Comparison of ENCODE assay signal across 9 cellular contexts in genomic region chr2:96408631-96409542, GRCh38.
DNase-seq lines count a peak whose midpoint lies in the region; ATAC-seq and TF ChIP-seq lines count a peak whose summit lies in the region.
"Had no signal": no experiment of that assay in that cellular context is flagged by ENCODE, and none has a peak within 500 bp of the region (broad histone marks: within the 10 kb centered on the region; RNA-seq: fewer than 3 reads in every experiment).

No MANE protein-coding gene starts in this region.

- peaks cover 4% of the 10 kb centered on the region for H3K4me1 ChIP-seq in RWPE2 (ENCODE audit: insufficient read depth, poor library complexity, severe bottlenecking)

- intact Hi-C loops in Right ventricle myocardium inferior (cut with DNase I), result loop anchor here (5.0 to 10.0 kb wide), 2 partner anchors 52 to 384 kb away; no protein-coding TSS in a partner anchor

- no peak overlapping the region for H3K27ac ChIP-seq in RWPE2 (ENCODE audit: poor library complexity, severe bottlenecking)

- no peaks in the 10 kb centered on the region for H3K27me3 ChIP-seq in RWPE2 (ENCODE audit: insufficient read depth, poor library complexity, severe bottlenecking)

- H3K36me3 ChIP-seq in RWPE2 (ENCODE audit: low read depth), result no peaks in the 10 kb centered on the region

- peak; percentile 5 for TF ChIP-seq CTCF in GM10266 (IDR thresholded peaks at IDR 0.05; ENCODE audit: control insufficient read depth, insufficient read depth, low read depth, missing control alignments)
- peak; percentile 24 for TF ChIP-seq CTCF in RWPE2 (IDR thresholded peaks at IDR 0.05; ENCODE audit: poor library complexity, severe bottlenecking)
- TF ChIP-seq CTCF in foreskin fibroblast (IDR thresholded peaks at IDR 0.05; ENCODE audit: low read depth, low read length), result no peak

- no peaks in the 10 kb centered on the region for H3K9me3 ChIP-seq in RWPE2 (ENCODE audit: severe bottlenecking)

- no peak for DNase-seq in GM10266 (ENCODE audit: extremely low spot score)
- DNase-seq in RWPE2 (ENCODE audit: low spot score), result no peak
- peak; percentile 85 for DNase-seq in Right ventricle myocardium inferior (ENCODE audit: missing footprints)
- DNase-seq in putamen (ENCODE audit: low spot score), result peak; percentile 90
- DNase-seq in stimulated activated naive CD4-positive, alpha-beta T cell treated with Interleukin-2 at 50 U/mL for 16 hours (lab: John Stamatoyannopoulos, UW), result no peak
- DNase-seq in foreskin fibroblast, result no peak
- DNase-seq in NCI-H2227 (lab: John Stamatoyannopoulos, UW; ENCODE audit: unreplicated experiment), result no peak
- DNase-seq: NCI-H2227 treated with DMSO at 0.1 percent for 48 hours had no signal

- ATAC-seq in RWPE2 (ENCODE audit: low read depth), result no peak
- peak; percentile 89 for ATAC-seq in Right ventricle myocardium inferior
- ATAC-seq in GM18909 (IDR thresholded peaks at IDR 0.05; ENCODE audit: poor library complexity, unreplicated experiment), result no peak

- H3K4me3 ChIP-seq in RWPE2 (ENCODE audit: severe bottlenecking) (no peak overlapping the region), foreskin fibroblast (ENCODE audit: low read depth in 1 of 2, low read length in 2 of 2) (no peak overlapping the region)

Comparison
In these comparisons a context has a peak if more than half of its experiments do, and no peak if none do; other contexts are left out.
1. DNase-seq: peak in Right ventricle myocardium inferior (single experiment) and putamen (single experiment); none in GM10266 (single experiment), RWPE2 (single experiment), stimulated activated naive CD4-positive, alpha-beta T cell treated with Interleukin-2 at 50 U/mL for 16 hours (single experiment), foreskin fibroblast (0 of 2) and NCI-H2227 (single experiment).